In genomic region chr9:128338852-128339614, GRCh38 we compare ENCODE assay signal across 8 cellular contexts. TPM values are rescaled to one million over a fixed set of nuclear protein-coding genes. Genes with fewer than 3 reads are reported as not detected.
DNase-seq lines count a peak whose midpoint lies in the region; ATAC-seq and TF ChIP-seq lines count a peak whose summit lies in the region.
"Not testable (repeated sequence)": the region's sequence is repeated elsewhere in the genome, so short reads cannot be mapped to it uniquely, and the experiment has no call there.

No MANE protein-coding gene starts in this region.

- 90% methylated on average over 10 of the region's 15 CpGs for WGBS in mammary epithelial cell (ENCODE audit: low coverage, missing lambda C conversion rate)
- WGBS in thyroid gland, 2 donors, result 62 to 65% methylated on average over 15 of the region's 15 CpGs

- CTCF ChIA-PET in CD8-positive, alpha-beta memory T cell (lab: Charles Lee), result interaction anchor here (1.3 to 2.0 kb wide), 3 partner anchors 14 to 43 kb away, joined by 4 to 5 read pairs (median 5); no protein-coding TSS in a partner anchor
- CTCF ChIA-PET in mammary epithelial cell (lab: Charles Lee; ENCODE audit: low non-redundant PET), result not testable (repeated sequence)

- not testable (repeated sequence) for TF ChIP-seq CTCF in mammary epithelial cell (conservative IDR thresholded peaks at IDR 0.05 in 1 of 2, IDR thresholded peaks at IDR 0.05 in 1 of 2; ENCODE audit: extremely low read depth in 1 of 2, insufficient read depth in 1 of 2, low read depth in 1 of 2, low read length in 2 of 2); nephron (IDR thresholded peaks at IDR 0.05; ENCODE audit: unreplicated experiment in 3 of 3); thyroid gland (IDR thresholded peaks at IDR 0.05)

- H3K4me3 ChIP-seq in CD8-positive, alpha-beta memory T cell (ENCODE audit: low read length); mammary epithelial cell (replicated peaks in 1 of 3; ENCODE audit: insufficient read depth in 1 of 3, low read depth in 2 of 3, low read length in 3 of 3); thyroid gland (replicated peaks in 1 of 3): not testable (repeated sequence)

- H3K9me3 Mint-ChIP-seq in CD8-positive, alpha-beta memory T cell; activated T-helper 1 cell treated with anti-CD3 and anti-CD28 coated beads, Interleukin-12 subunit alpha, Interleukin-12 subunit beta, Interleukin-2, Interleukin-4 antibody, amounts not matched to agents 30 ng/mL and 10 ng/mL and 1 ng/mL, durations not matched to agents 14 hours and 24 hours and 36 hours; nephron: not testable (repeated sequence)

- not testable (repeated sequence) for H3K9ac ChIP-seq in mammary epithelial cell (ENCODE audit: insufficient read depth, low read length)

- ATAC-seq in T-helper 17 cell, Right ventricle myocardium inferior: not testable (repeated sequence)

- peaks cover 18% of the 10 kb centered on the region for H3K79me2 ChIP-seq in mammary epithelial cell (ENCODE audit: insufficient read depth, low read length)

- not testable (repeated sequence) for H4K20me1 ChIP-seq in mammary epithelial cell (ENCODE audit: insufficient read depth, low read length)

- not testable (repeated sequence) for H3K9me3 ChIP-seq in CD8-positive, alpha-beta memory T cell (ENCODE audit: low read length); T-helper 17 cell (ENCODE audit: control insufficient read depth, low read length, poor library complexity, severe bottlenecking); mammary epithelial cell (replicated peaks; ENCODE audit: insufficient read depth, low read length); thyroid gland

- peaks cover 0 to 15% (median 0%) of the 10 kb centered on the region in 3 donors for H3K36me3 Mint-ChIP-seq in CD8-positive, alpha-beta memory T cell
- H3K36me3 Mint-ChIP-seq in T-helper 17 cell (ENCODE audit: low read depth); activated T-helper 1 cell treated with anti-CD3 and anti-CD28 coated beads, Interleukin-12 subunit alpha, Interleukin-12 subunit beta, Interleukin-2, Interleukin-4 antibody, amounts not matched to agents 30 ng/mL and 10 ng/mL and 1 ng/mL, durations not matched to agents 14 hours and 24 hours and 36 hours (ENCODE audit: low read depth); nephron (ENCODE audit: low read depth): not testable (repeated sequence)

- H3K4me1 Mint-ChIP-seq in CD8-positive, alpha-beta memory T cell, result peaks cover 6 to 13% (median 12%) of the 10 kb centered on the region in 3 donors
- not testable (repeated sequence) for H3K4me1 Mint-ChIP-seq in T-helper 17 cell; activated T-helper 1 cell treated with anti-CD3 and anti-CD28 coated beads, Interleukin-12 subunit alpha, Interleukin-12 subunit beta, Interleukin-2, Interleukin-4 antibody, amounts not matched to agents 30 ng/mL and 10 ng/mL and 1 ng/mL, durations not matched to agents 14 hours and 24 hours and 36 hours (ENCODE audit: low read depth); nephron

- H3K4me2 ChIP-seq in mammary epithelial cell (ENCODE audit: insufficient read depth, low read depth, low read length), result not testable (repeated sequence)

- intact Hi-C loops in activated T-helper 1 cell treated with anti-CD3 and anti-CD28 coated beads, Interleukin-12 subunit alpha, Interleukin-12 subunit beta, Interleukin-2, Interleukin-4 antibody, amounts not matched to agents 30 ng/mL and 10 ng/mL and 1 ng/mL, durations not matched to agents 14 hours and 24 hours and 36 hours (cut with micrococcal nuclease); mammary epithelial cell (cut with micrococcal nuclease); Right ventricle myocardium inferior (cut with DNase I); thyroid gland (cut with DNase I): not testable (repeated sequence)

- H2AFZ ChIP-seq in mammary epithelial cell (ENCODE audit: low read depth, low read length), result not testable (repeated sequence)

- not testable (repeated sequence) for H3K36me3 ChIP-seq in CD8-positive, alpha-beta memory T cell (ENCODE audit: insufficient read depth, low read length); mammary epithelial cell (ENCODE audit: insufficient read depth, low read length)
- peaks cover 6 to 12% of the 10 kb centered on the region in 2 donors for H3K36me3 ChIP-seq in thyroid gland

- not testable (repeated sequence) for DNase-seq in CD8-positive, alpha-beta memory T cell; T-helper 17 cell; activated T-helper 1 cell treated with anti-CD3 and anti-CD28 coated beads, Interleukin-12 subunit alpha, Interleukin-12 subunit beta, Interleukin-2, Interleukin-4 antibody, amounts not matched to agents 30 ng/mL and 10 ng/mL and 1 ng/mL, durations not matched to agents 14 hours and 24 hours and 36 hours (ENCODE audit: low spot score)
- DNase-seq in MV-4-11 (lab: John Stamatoyannopoulos, UW), result peak; percentile 47
- DNase-seq in mammary epithelial cell, result peak; percentile 9
- DNase-seq in Right ventricle myocardium inferior (ENCODE audit: missing footprints), result peak; percentile 35
- peak; percentile 55 to 58 for DNase-seq in thyroid gland

- H3K4me3 Mint-ChIP-seq in CD8-positive, alpha-beta memory T cell, result peak overlapping the region in 5 of 7 donors; percentile 16 to 99 (median 81)
- peak overlapping the region; percentile 97 for H3K4me3 Mint-ChIP-seq in T-helper 17 cell
- H3K4me3 Mint-ChIP-seq in activated T-helper 1 cell treated with anti-CD3 and anti-CD28 coated beads, Interleukin-12 subunit alpha, Interleukin-12 subunit beta, Interleukin-2, Interleukin-4 antibody, amounts not matched to agents 30 ng/mL and 10 ng/mL and 1 ng/mL, durations not matched to agents 14 hours and 24 hours and 36 hours, result peak overlapping the region; percentile 86
- peak overlapping the region; percentile 87 to 90 (median 87) for H3K4me3 Mint-ChIP-seq in nephron

- H3K27me3 ChIP-seq in CD8-positive, alpha-beta memory T cell (ENCODE audit: insufficient read depth, low read length, poor library complexity, severe bottlenecking); mammary epithelial cell (ENCODE audit: insufficient read depth, low read length); thyroid gland: not testable (repeated sequence)

- not testable (repeated sequence) for H3K27ac ChIP-seq in CD8-positive, alpha-beta memory T cell (ENCODE audit: low read depth, low read length); mammary epithelial cell (ENCODE audit: insufficient read depth, low read depth, low read length)
- H3K27ac ChIP-seq in thyroid gland, result peak overlapping the region in 2 of 3 donors; percentile 42 to 85

- BruUV-seq in mammary epithelial cell (replicated peaks; lab: Mats Ljungman, UMichigan), result not testable (repeated sequence)

- not testable (repeated sequence) for TF ChIP-seq POLR2A in thyroid gland (IDR thresholded peaks at IDR 0.05)

- H3K27me3 Mint-ChIP-seq in CD8-positive, alpha-beta memory T cell; T-helper 17 cell; activated T-helper 1 cell treated with anti-CD3 and anti-CD28 coated beads, Interleukin-12 subunit alpha, Interleukin-12 subunit beta, Interleukin-2, Interleukin-4 antibody, amounts not matched to agents 30 ng/mL and 10 ng/mL and 1 ng/mL, durations not matched to agents 14 hours and 24 hours and 36 hours (ENCODE audit: insufficient read depth); nephron (ENCODE audit: low read depth): not testable (repeated sequence)

- dilution Hi-C loops in mammary epithelial cell (cut with HindIII; ENCODE audit: low sequenced_read_pairs), result not testable (repeated sequence)

- H3K27ac Mint-ChIP-seq in CD8-positive, alpha-beta memory T cell, result peak overlapping the region in 3 of 8 donors; percentile 38 to 58 (median 39)
- not testable (repeated sequence) for H3K27ac Mint-ChIP-seq in T-helper 17 cell; activated T-helper 1 cell treated with anti-CD3 and anti-CD28 coated beads, Interleukin-12 subunit alpha, Interleukin-12 subunit beta, Interleukin-2, Interleukin-4 antibody, amounts not matched to agents 30 ng/mL and 10 ng/mL and 1 ng/mL, durations not matched to agents 14 hours and 24 hours and 36 hours
- H3K27ac Mint-ChIP-seq in nephron, result peak overlapping the region in 1 of 3 experiments; percentile 71

- in situ Hi-C loops in mammary epithelial cell (cut with MboI; ENCODE audit: low sequenced_read_pairs in 2 of 2), result not testable (repeated sequence)

- H3K4me1 ChIP-seq in CD8-positive, alpha-beta memory T cell (ENCODE audit: insufficient read depth, low read length), result peaks cover 13% of the 10 kb centered on the region
- not testable (repeated sequence) for H3K4me1 ChIP-seq in mammary epithelial cell (ENCODE audit: insufficient read depth, low read length)
- H3K4me1 ChIP-seq in thyroid gland, result peaks cover 0 to 31% of the 10 kb centered on the region in 2 donors

- POLR2A ChIA-PET in CD8-positive, alpha-beta memory T cell (lab: Charles Lee), result interaction anchor here (0.7 to 0.8 kb wide), 2 partner anchors 213 to 215 kb away, joined by 4 read pairs; partner anchors contain the start of gene SPTAN1

RNA-seq across cellular contexts. Expression of gene SLC27A4, which starts 1.3 kb away (rescaled TPM):
- 10 to 100 TPM; 41.2 to 46.0 TPM for total RNA-seq in CD8-positive, alpha-beta memory T cell
- polyA plus RNA-seq in CD8-positive, alpha-beta memory T cell, result 11.2 TPM
- total RNA-seq in T-helper 17 cell (1 to 10 TPM; 8.2 to 8.3 TPM), mammary epithelial cell (10 to 100 TPM; 28.2 to 35.2 TPM), Right ventricle myocardium inferior (19.2 TPM), thyroid gland (10 to 100 TPM; 15.9 to 38.4 (median 30.4) TPM)
- 41.8 and 43.2 TPM in 2 replicates for total RNA-seq in activated T-helper 1 cell treated with anti-CD3 and anti-CD28 coated beads, Interleukin-12 subunit alpha, Interleukin-12 subunit beta, Interleukin-2, Interleukin-4 antibody, amounts not matched to agents 30 ng/mL and 10 ng/mL and 1 ng/mL, durations not matched to agents 14 hours and 24 hours and 36 hours
- polyA plus RNA-seq in mammary epithelial cell, result 30.6 TPM
- polyA minus RNA-seq in mammary epithelial cell, result 33.6 TPM

RNA-seq across cellular contexts. Expression of gene COQ4, which starts 16.4 kb away (rescaled TPM):
- total RNA-seq in CD8-positive, alpha-beta memory T cell, result 10 to 100 TPM; 51.1 to 56.9 TPM
- 36.9 TPM for polyA plus RNA-seq in CD8-positive, alpha-beta memory T cell
- total RNA-seq in T-helper 17 cell (10 to 100 TPM; 35.8 to 36.7 TPM), mammary epithelial cell (10 to 100 TPM; 32.7 to 33.7 TPM), Right ventricle myocardium inferior (29.1 TPM), thyroid gland (100 to 1,000 TPM in 3 of 4 donors, 10 to 100 TPM in 1; 71.8 to 137 (median 108) TPM)
- 59.0 and 59.5 TPM in 2 replicates for total RNA-seq in activated T-helper 1 cell treated with anti-CD3 and anti-CD28 coated beads, Interleukin-12 subunit alpha, Interleukin-12 subunit beta, Interleukin-2, Interleukin-4 antibody, amounts not matched to agents 30 ng/mL and 10 ng/mL and 1 ng/mL, durations not matched to agents 14 hours and 24 hours and 36 hours
- 39.9 TPM for polyA plus RNA-seq in mammary epithelial cell
- polyA minus RNA-seq in mammary epithelial cell, result 25.3 TPM

RNA-seq across cellular contexts. Expression of gene TRUB2, which starts 16.8 kb away (rescaled TPM):
- 10 to 100 TPM; 48.8 to 50.4 TPM for total RNA-seq in CD8-positive, alpha-beta memory T cell
- 23.6 TPM for polyA plus RNA-seq in CD8-positive, alpha-beta memory T cell
- 1 to 10 TPM; 8.5 to 9.9 TPM for total RNA-seq in T-helper 17 cell
- total RNA-seq in activated T-helper 1 cell treated with anti-CD3 and anti-CD28 coated beads, Interleukin-12 subunit alpha, Interleukin-12 subunit beta, Interleukin-2, Interleukin-4 antibody, amounts not matched to agents 30 ng/mL and 10 ng/mL and 1 ng/mL, durations not matched to agents 14 hours and 24 hours and 36 hours, result 41.8 and 44.0 TPM in 2 replicates
- total RNA-seq in mammary epithelial cell, result 10 to 100 TPM; 14.7 to 28.6 TPM
- 21.3 TPM for polyA plus RNA-seq in mammary epithelial cell
- 16.2 TPM for polyA minus RNA-seq in mammary epithelial cell
- total RNA-seq in Right ventricle myocardium inferior, result 37.4 TPM
- 10 to 100 TPM in 3 of 4 donors, 1 to 10 TPM in 1; 8.3 to 19.2 (median 16.6) TPM for total RNA-seq in thyroid gland

RNA-seq across cellular contexts. Expression of gene URM1, which starts 32.1 kb away (rescaled TPM):
- 100 to 1,000 TPM; 100 to 108 TPM for total RNA-seq in CD8-positive, alpha-beta memory T cell
- polyA plus RNA-seq in CD8-positive, alpha-beta memory T cell, result 56.3 TPM
- total RNA-seq in T-helper 17 cell (10 to 100 TPM; 29.5 to 43.3 TPM), mammary epithelial cell (10 to 100 TPM; 24.5 to 53.7 TPM), Right ventricle myocardium inferior (52.9 TPM), thyroid gland (10 to 100 TPM; 24.3 to 39.4 (median 31.2) TPM)
- 81.6 and 82.6 TPM in 2 replicates for total RNA-seq in activated T-helper 1 cell treated with anti-CD3 and anti-CD28 coated beads, Interleukin-12 subunit alpha, Interleukin-12 subunit beta, Interleukin-2, Interleukin-4 antibody, amounts not matched to agents 30 ng/mL and 10 ng/mL and 1 ng/mL, durations not matched to agents 14 hours and 24 hours and 36 hours
- polyA plus RNA-seq in mammary epithelial cell, result 37.7 TPM
- 38.7 TPM for polyA minus RNA-seq in mammary epithelial cell
